7 cellular contexts compared by ENCODE assay signal in genomic region chr20:50572922-50573777, GRCh38.
DNase-seq lines count a peak whose midpoint lies in the region; ATAC-seq lines count a peak whose summit lies in the region.

No MANE protein-coding gene starts in this region.

- H3K27ac Mint-ChIP-seq in stimulated activated naive B cell treated with anti-CD40 and anti-IgM and Interleukin-4, amounts not matched to agents 10 μg/mL and 1 μg/mL and 100 μg/mL, for 72 hours, result peak overlapping the region; percentile 94

- H3K36me3 Mint-ChIP-seq in stimulated activated naive B cell treated with anti-CD40 and anti-IgM and Interleukin-4, amounts not matched to agents 10 μg/mL and 1 μg/mL and 100 μg/mL, for 72 hours, result peaks cover 42 to 70% of the 10 kb centered on the region in 2 donors

- H3K27me3 Mint-ChIP-seq in stimulated activated naive B cell treated with anti-CD40 and anti-IgM and Interleukin-4, amounts not matched to agents 10 μg/mL and 1 μg/mL and 100 μg/mL, for 72 hours, result no peaks in the 10 kb centered on the region

- peak overlapping the region in 1 of 2 donors; percentile 28 for H3K4me3 Mint-ChIP-seq in stimulated activated naive B cell treated with anti-CD40 and anti-IgM and Interleukin-4, amounts not matched to agents 10 μg/mL and 1 μg/mL and 100 μg/mL, for 72 hours

- H3K9me3 Mint-ChIP-seq in stimulated activated naive B cell treated with anti-CD40 and anti-IgM and Interleukin-4, amounts not matched to agents 10 μg/mL and 1 μg/mL and 100 μg/mL, for 72 hours, result no peaks in the 10 kb centered on the region

- intact Hi-C loops in Right ventricle myocardium superior (cut with DNase I), result loop anchor here (5.0 kb wide), 1 partner anchor 61 kb away; the partner anchor contains the start of gene PTPN1

- ATAC-seq in Right ventricle myocardium superior (ENCODE audit: poor library complexity) (peak; percentile 47), HG02970 (IDR thresholded peaks at IDR 0.05; ENCODE audit: low FRiP score, unreplicated experiment) (no peak), HG02981 (IDR thresholded peaks at IDR 0.05; ENCODE audit: unreplicated experiment) (no peak), HG02885 (IDR thresholded peaks at IDR 0.05; ENCODE audit: poor library complexity, unreplicated experiment) (no peak)
- ATAC-seq in stimulated activated naive B cell treated with anti-CD40 and anti-IgM and Interleukin-4, amounts not matched to agents 10 μg/mL and 1 μg/mL and 100 μg/mL, for 72 hours (replicated peaks), result no peak

- H3K4me1 Mint-ChIP-seq in stimulated activated naive B cell treated with anti-CD40 and anti-IgM and Interleukin-4, amounts not matched to agents 10 μg/mL and 1 μg/mL and 100 μg/mL, for 72 hours, result peaks cover 49 to 60% of the 10 kb centered on the region in 2 donors

- DNase-seq in HCEC 1CT, result peak; percentile 42
- DNase-seq in SHP77 treated with DMSO at 0.1 percent for 48 hours (lab: John Stamatoyannopoulos, UW), result peak; percentile 53
- peak; percentile 68 for DNase-seq in Right ventricle myocardium superior
- DNase-seq in stimulated activated naive B cell treated with anti-CD40 and anti-IgM and Interleukin-4, amounts not matched to agents 10 μg/mL and 1 μg/mL and 100 μg/mL, for 72 hours, result no peak
